Comparison of ENCODE assay signal across 17 cellular contexts in genomic region chr11:110566577-110566976, GRCh38.
"Had no signal": no experiment of that assay in that cellular context is flagged by ENCODE, and none has a peak within 500 bp of the region (broad histone marks: within the 10 kb centered on the region; RNA-seq: fewer than 3 reads in every experiment).

No MANE protein-coding gene starts in this region.

- H3K4me3 ChIP-seq: dorsolateral prefrontal cortex, hepatocyte, mucosa of descending colon, suprapubic skin, thyroid gland had no signal

- FAIRE-seq: urothelium cell line had no signal

- H3K27me3 Mint-ChIP-seq: type B pancreatic cell had no signal

- H3K9me3 Mint-ChIP-seq: natural killer cell; neural crest cell; stimulated activated naive B cell treated with anti-CD40 and anti-IgM and Interleukin-4, amounts not matched to agents 10 μg/mL and 1 μg/mL and 100 μg/mL, for 72 hours; type B pancreatic cell had no signal

- H3K27ac Mint-ChIP-seq: natural killer cell; stimulated activated naive B cell treated with anti-CD40 and anti-IgM and Interleukin-4, amounts not matched to agents 10 μg/mL and 1 μg/mL and 100 μg/mL, for 72 hours; type B pancreatic cell had no signal

- DNase-seq: cortex of kidney; effector CD8-positive, alpha-beta T cell; foreskin melanocyte; head of caudate nucleus; mammary epithelial cell; mucosa of descending colon; natural killer cell; stimulated activated CD4-positive, alpha-beta T cell treated with anti-CD3 and anti-CD28 coated beads, Interleukin-2, amount 100 ng/mL, for 24 hours; stimulated activated CD4-positive, alpha-beta T cell treated with anti-CD3 and anti-CD28 coated beads, Interleukin-4, amount 100 ng/mL, for 4 hours; stimulated activated naive B cell treated with anti-CD40 and anti-IgM and Interleukin-4, amounts not matched to agents 10 μg/mL and 1 μg/mL and 100 μg/mL, for 72 hours; thyroid gland had no signal

- ATAC-seq: stimulated activated naive B cell treated with anti-CD40 and anti-IgM and Interleukin-4, amounts not matched to agents 10 μg/mL and 1 μg/mL and 100 μg/mL, for 72 hours had no signal

- H3K9me3 ChIP-seq: mucosa of descending colon, suprapubic skin, thyroid gland had no signal

- H3K4me3 Mint-ChIP-seq: natural killer cell; neural crest cell; stimulated activated naive B cell treated with anti-CD40 and anti-IgM and Interleukin-4, amounts not matched to agents 10 μg/mL and 1 μg/mL and 100 μg/mL, for 72 hours; type B pancreatic cell had no signal

- H3K27me3 ChIP-seq: dorsolateral prefrontal cortex, hepatocyte, suprapubic skin, thyroid gland had no signal

- H3K79me2 ChIP-seq: hepatocyte had no signal

- H3K4me1 Mint-ChIP-seq: natural killer cell; stimulated activated naive B cell treated with anti-CD40 and anti-IgM and Interleukin-4, amounts not matched to agents 10 μg/mL and 1 μg/mL and 100 μg/mL, for 72 hours had no signal

- H2AFZ ChIP-seq: hepatocyte had no signal

- H3K36me3 ChIP-seq: suprapubic skin, thyroid gland had no signal
